20 cellular contexts compared by ENCODE assay signal in the genomic region with DNA sequence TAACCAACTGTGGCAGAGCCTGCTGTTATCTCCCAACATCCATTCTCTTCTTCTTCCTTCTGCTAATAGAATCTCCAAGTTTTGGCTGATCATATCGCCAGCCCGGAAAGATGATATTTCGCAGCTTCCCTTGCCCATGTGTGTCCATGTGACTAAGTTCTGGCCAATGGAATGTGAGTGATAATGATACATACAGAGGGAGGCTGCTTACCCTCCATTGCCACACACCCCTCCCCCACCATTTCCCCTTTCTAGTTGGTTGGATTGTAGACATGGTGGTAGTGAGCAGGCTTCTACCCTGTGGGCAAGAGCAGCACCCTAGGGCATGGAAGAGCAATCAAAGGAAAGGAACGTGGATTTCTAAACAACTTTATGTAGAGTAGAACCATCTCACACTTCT. TPM values are rescaled to one million over a fixed set of nuclear protein-coding genes. Genes with fewer than 3 reads are reported as not detected.
"Had no signal": no experiment of that assay in that cellular context is flagged by ENCODE, and none has a peak within 500 bp of the region (broad histone marks: within the 10 kb centered on the region; RNA-seq: fewer than 3 reads in every experiment).

No MANE protein-coding gene starts in this region.

- H3K27me3 ChIP-seq: ascending aorta, esophagus muscularis mucosa, heart right ventricle, right lobe of liver, suprapubic skin had no signal

- DNase-seq: activated CD4-positive, alpha-beta T cell treated with anti-CD3 and anti-CD28 coated beads for 36 hours; activated CD4-positive, alpha-beta T cell treated with anti-CD3 and anti-CD28 coated beads, Interleukin-2, amount 50 U/mL, for 48 hours; activated gamma-delta T cell; cerebellar nuclear complex; effector CD4-positive, alpha-beta T cell; heart right ventricle; left colon; lower lobe of right lung; natural killer cell; right lobe of liver; small intestine; stimulated activated CD4-positive, alpha-beta T cell treated with anti-CD3 and anti-CD28 coated beads, Interleukin-15, amount 100 ng/mL, for 24 hours; stimulated activated CD4-positive, alpha-beta T cell treated with anti-CD3 and anti-CD28 coated beads, Interleukin-2, amount 100 ng/mL, for 48 hours; stimulated activated naive CD8-positive, alpha-beta T cell treated with anti-CD3 and anti-CD28 coated beads, Interleukin-15, amount 100 ng/mL, for 72 hours; T1000 had no signal

- H3K4me1 ChIP-seq: ascending aorta, esophagus muscularis mucosa, lower lobe of right lung, right lobe of liver, suprapubic skin had no signal

- H3K27ac ChIP-seq: ascending aorta, esophagus muscularis mucosa, heart right ventricle, lower lobe of right lung, parathyroid adenoma, right lobe of liver, suprapubic skin had no signal

- H3K9me3 ChIP-seq: ascending aorta, esophagus muscularis mucosa, heart right ventricle, lower lobe of right lung, right lobe of liver, suprapubic skin had no signal

- ATAC-seq: activated CD4-positive, alpha-beta T cell treated with anti-CD3 and anti-CD28 coated beads for 36 hours; heart right ventricle; left colon; lower lobe of right lung; natural killer cell; right lobe of liver; stimulated activated naive CD8-positive, alpha-beta T cell treated with anti-CD3 and anti-CD28 coated beads, Interleukin-15, amount 100 ng/mL, for 72 hours had no signal

- H3K36me3 ChIP-seq: ascending aorta, esophagus muscularis mucosa, heart right ventricle, lower lobe of right lung, right lobe of liver, suprapubic skin had no signal

- H3K4me3 ChIP-seq: ascending aorta, esophagus muscularis mucosa, heart right ventricle, lower lobe of right lung, right lobe of liver, suprapubic skin had no signal

RNA-seq across cellular contexts. Expression of gene SLC9C2, which starts 48.8 kb away (rescaled TPM):
- total RNA-seq: activated CD4-positive, alpha-beta T cell treated with anti-CD3 and anti-CD28 coated beads for 36 hours; ascending aorta; bronchial epithelial cell; esophagus muscularis mucosa; natural killer cell; right lobe of liver; suprapubic skin had no signal
